1 cellular context compared by ENCODE assay signal in the genomic region with DNA sequence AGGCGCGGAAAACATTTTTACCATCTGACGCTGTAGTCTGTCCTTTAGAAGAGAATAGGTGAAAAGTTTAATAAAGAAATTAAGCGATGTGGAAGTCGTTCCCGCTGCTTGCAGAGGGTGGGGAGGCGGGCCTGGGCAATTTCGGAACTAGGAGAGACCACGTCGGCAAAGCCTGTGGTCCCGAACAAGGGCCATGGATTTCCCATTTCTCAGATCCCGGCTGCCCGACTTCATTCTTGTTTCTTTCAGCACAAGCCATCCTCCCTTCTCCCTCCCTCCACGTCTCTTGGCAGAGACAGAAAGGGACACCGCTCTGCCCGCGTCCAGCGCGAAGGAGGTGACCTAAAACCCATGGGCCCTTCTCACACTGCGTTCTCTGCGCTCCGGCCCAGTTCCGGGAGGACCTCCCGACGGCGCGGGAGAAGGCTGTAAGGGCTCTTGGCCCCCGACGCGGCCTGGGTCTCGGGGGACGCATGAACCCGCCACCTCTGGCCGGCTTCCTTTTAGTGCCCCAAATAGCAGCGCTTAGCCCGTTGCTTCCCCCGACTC.
TF ChIP-seq lines count a peak whose summit lies in the region.

No MANE protein-coding gene starts in this region.

TF ChIP-seq in SK-N-SH treated with all-trans-retinoic acid at 6 μM for 48 hours, 23 proteins besides CTCF, POLR2A, EP300 and RAD21 (continued from another document):
- TF ChIP-seq, protein P1, sequence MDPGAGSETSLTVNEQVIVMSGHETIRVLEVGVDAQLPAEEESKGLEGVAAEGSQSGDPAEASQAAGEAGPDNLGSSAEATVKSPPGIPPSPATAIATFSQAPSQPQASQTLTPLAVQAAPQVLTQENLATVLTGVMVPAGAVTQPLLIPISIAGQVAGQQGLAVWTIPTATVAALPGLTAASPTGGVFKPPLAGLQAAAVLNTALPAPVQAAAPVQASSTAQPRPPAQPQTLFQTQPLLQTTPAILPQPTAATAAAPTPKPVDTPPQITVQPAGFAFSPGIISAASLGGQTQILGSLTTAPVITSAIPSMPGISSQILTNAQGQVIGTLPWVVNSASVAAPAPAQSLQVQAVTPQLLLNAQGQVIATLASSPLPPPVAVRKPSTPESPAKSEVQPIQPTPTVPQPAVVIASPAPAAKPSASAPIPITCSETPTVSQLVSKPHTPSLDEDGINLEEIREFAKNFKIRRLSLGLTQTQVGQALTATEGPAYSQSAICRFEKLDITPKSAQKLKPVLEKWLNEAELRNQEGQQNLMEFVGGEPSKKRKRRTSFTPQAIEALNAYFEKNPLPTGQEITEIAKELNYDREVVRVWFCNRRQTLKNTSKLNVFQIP (CRISPR knock-in tag; IDR thresholded peaks at IDR 0.05; ENCODE audit: borderline replicate concordance, low read depth): no peak
- TF ChIP-seq BACH2 (CRISPR knock-in tag; IDR thresholded peaks at IDR 0.05; ENCODE audit: borderline replicate concordance): no peak
- TF ChIP-seq ZFP3 (CRISPR knock-in tag; IDR thresholded peaks at IDR 0.05): no peak
- no peak for TF ChIP-seq ZC3H10 (CRISPR knock-in tag; IDR thresholded peaks at IDR 0.05)
- TF ChIP-seq ZNF70 (CRISPR knock-in tag; IDR thresholded peaks at IDR 0.05): no peak
- no peak for TF ChIP-seq GLIS3 (CRISPR knock-in tag; IDR thresholded peaks at IDR 0.05)
- no peak for TF ChIP-seq ESRRG (CRISPR knock-in tag; IDR thresholded peaks at IDR 0.05)
- TF ChIP-seq ZNF565 (CRISPR knock-in tag; conservative IDR thresholded peaks at IDR 0.05; ENCODE audit: low read depth): no peak
- no peak for TF ChIP-seq ZFP30 (CRISPR knock-in tag; IDR thresholded peaks at IDR 0.05)
- TF ChIP-seq OSR1 (CRISPR knock-in tag; IDR thresholded peaks at IDR 0.05): no peak
- TF ChIP-seq, protein P2, sequence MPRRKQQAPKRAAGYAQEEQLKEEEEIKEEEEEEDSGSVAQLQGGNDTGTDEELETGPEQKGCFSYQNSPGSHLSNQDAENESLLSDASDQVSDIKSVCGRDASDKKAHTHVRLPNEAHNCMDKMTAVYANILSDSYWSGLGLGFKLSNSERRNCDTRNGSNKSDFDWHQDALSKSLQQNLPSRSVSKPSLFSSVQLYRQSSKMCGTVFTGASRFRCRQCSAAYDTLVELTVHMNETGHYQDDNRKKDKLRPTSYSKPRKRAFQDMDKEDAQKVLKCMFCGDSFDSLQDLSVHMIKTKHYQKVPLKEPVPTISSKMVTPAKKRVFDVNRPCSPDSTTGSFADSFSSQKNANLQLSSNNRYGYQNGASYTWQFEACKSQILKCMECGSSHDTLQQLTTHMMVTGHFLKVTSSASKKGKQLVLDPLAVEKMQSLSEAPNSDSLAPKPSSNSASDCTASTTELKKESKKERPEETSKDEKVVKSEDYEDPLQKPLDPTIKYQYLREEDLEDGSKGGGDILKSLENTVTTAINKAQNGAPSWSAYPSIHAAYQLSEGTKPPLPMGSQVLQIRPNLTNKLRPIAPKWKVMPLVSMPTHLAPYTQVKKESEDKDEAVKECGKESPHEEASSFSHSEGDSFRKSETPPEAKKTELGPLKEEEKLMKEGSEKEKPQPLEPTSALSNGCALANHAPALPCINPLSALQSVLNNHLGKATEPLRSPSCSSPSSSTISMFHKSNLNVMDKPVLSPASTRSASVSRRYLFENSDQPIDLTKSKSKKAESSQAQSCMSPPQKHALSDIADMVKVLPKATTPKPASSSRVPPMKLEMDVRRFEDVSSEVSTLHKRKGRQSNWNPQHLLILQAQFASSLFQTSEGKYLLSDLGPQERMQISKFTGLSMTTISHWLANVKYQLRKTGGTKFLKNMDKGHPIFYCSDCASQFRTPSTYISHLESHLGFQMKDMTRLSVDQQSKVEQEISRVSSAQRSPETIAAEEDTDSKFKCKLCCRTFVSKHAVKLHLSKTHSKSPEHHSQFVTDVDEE (CRISPR knock-in tag; IDR thresholded peaks at IDR 0.05): no peak
- TF ChIP-seq RARB (CRISPR knock-in tag; IDR thresholded peaks at IDR 0.05): no peak
